Comparison of ENCODE assay signal across 8 cellular contexts in genomic region chr21:37266515-37267221, GRCh38. TPM values are rescaled to one million over a fixed set of nuclear protein-coding genes. Genes with fewer than 3 reads are reported as not detected.
DNase-seq lines count a peak whose midpoint lies in the region; ATAC-seq and TF ChIP-seq lines count a peak whose summit lies in the region.

No MANE protein-coding gene starts in this region.

- H3K36me3 Mint-ChIP-seq in activated T-cell treated with anti-CD3 and anti-CD28 coated beads, Interleukin-2, amount 50 U/mL, for 72 hours (ENCODE audit: insufficient read depth in 2 of 2): peaks cover 3 to 6% of the 10 kb centered on the region in 2 donors
- H3K36me3 Mint-ChIP-seq in activated T-helper 2 cell treated with anti-CD3 and anti-CD28 coated beads, Interferon-gamma antibody, Interleukin-2, Interleukin-4, amounts not matched to agents 10 μg/mL and 5 μg/mL and 100 μg/mL, durations not matched to agents 14 hours and 24 hours and 36 hours (ENCODE audit: low read depth): peaks cover 34% of the 10 kb centered on the region

- 2% methylated on average over 38 to 39 of the region's 39 CpGs for WGBS in psoas muscle, 3 donors

- H3K4me2 ChIP-seq in HCT116 (ENCODE audit: low read length): peak overlapping the region; percentile 73
- peak overlapping the region; percentile 96 for H3K4me2 ChIP-seq in MM.1S (ENCODE audit: low read depth, low read length)

- CTCF ChIA-PET in HCT116 (lab: Charles Lee): no interaction called here

- H3K9me3 ChIP-seq in HCT116 (ENCODE audit: control insufficient read depth in 1 of 2, insufficient read depth in 1 of 2, low read depth in 1 of 2, low read length in 2 of 2): no peaks in the 10 kb centered on the region
- no peaks in the 10 kb centered on the region for H3K9me3 ChIP-seq in MM.1S (replicated peaks; ENCODE audit: insufficient read depth, low read length)
- no peaks in the 10 kb centered on the region for H3K9me3 ChIP-seq in left ventricle myocardium inferior (replicated peaks)
- H3K9me3 ChIP-seq in psoas muscle: no peaks in the 10 kb centered on the region

- RAD21 ChIA-PET in HCT116 (lab: Charles Lee; ENCODE audit: low non-redundant PET in 1 of 2, low total read pairs in 2 of 2, uncharacterized antibody in 2 of 2, unreplicated experiment in 2 of 2): no interaction called here

- no peaks in the 10 kb centered on the region for H3K9me2 ChIP-seq in HCT116 (ENCODE audit: insufficient read depth)
- no peaks in the 10 kb centered on the region for H3K9me2 ChIP-seq in MM.1S (replicated peaks; ENCODE audit: insufficient read depth, low read length)

- H3K4me1 ChIP-seq in HCT116 (ENCODE audit: control insufficient read depth in 1 of 2, insufficient read depth in 2 of 2, low read length in 2 of 2): peaks cover 5 to 34% of the 10 kb centered on the region in 2 experiments
- H3K4me1 ChIP-seq in MM.1S (ENCODE audit: low read length): peaks cover 11% of the 10 kb centered on the region
- H3K4me1 ChIP-seq in left ventricle myocardium inferior: peaks cover 53% of the 10 kb centered on the region
- peaks cover 40% of the 10 kb centered on the region for H3K4me1 ChIP-seq in psoas muscle

- H3K4me3 Mint-ChIP-seq in activated T-cell treated with anti-CD3 and anti-CD28 coated beads, Interleukin-2, amount 50 U/mL, for 72 hours: peak overlapping the region; percentile 91 to 92
- peak overlapping the region; percentile 96 for H3K4me3 Mint-ChIP-seq in activated T-helper 2 cell treated with anti-CD3 and anti-CD28 coated beads, Interferon-gamma antibody, Interleukin-2, Interleukin-4, amounts not matched to agents 10 μg/mL and 5 μg/mL and 100 μg/mL, durations not matched to agents 14 hours and 24 hours and 36 hours (ENCODE audit: low read depth)

- H3K4me3 ChIP-seq in HCT116 (replicated peaks in 1 of 2; ENCODE audit: low read depth in 1 of 2, low read length in 2 of 2) (peak overlapping the region; percentile 63 to 82), MM.1S (ENCODE audit: low read length) (peak overlapping the region; percentile 80), left ventricle myocardium inferior (peak overlapping the region; percentile 96), psoas muscle (peak overlapping the region; percentile 96)

- TF ChIP-seq CTCF in HCT116 (IDR thresholded peaks at IDR 0.05 in 2 of 3, conservative IDR thresholded peaks at IDR 0.05 in 1 of 3; ENCODE audit: borderline replicate concordance in 1 of 3, insufficient read depth in 1 of 3, low read depth in 2 of 3, low read length in 2 of 3) (no peak), MM.1S (IDR thresholded peaks at IDR 0.05; ENCODE audit: low read length) (no peak), left ventricle myocardium inferior (IDR thresholded peaks at IDR 0.05; ENCODE audit: borderline replicate concordance) (no peak), psoas muscle (IDR thresholded peaks at IDR 0.05) (no peak)

- intact Hi-C loops in HCT116 (cut with micrococcal nuclease) (loop anchor here (1.0 to 2.0 kb wide), 2 partner anchors 100 to 296 kb away; partner anchors contain the start of gene DYRK1A), left ventricle myocardium inferior (cut with micrococcal nuclease) (loop anchor here (10.0 kb wide), 1 partner anchor 98 kb away; the partner anchor contains the start of gene DYRK1A), psoas muscle (cut with DNase I) (loop anchor here in 1 of 2 donors (1.0 to 5.0 kb wide), 3 partner anchors 44 to 296 kb away; partner anchors contain the start of gene DYRK1A)
- intact Hi-C loops in activated T-helper 2 cell treated with anti-CD3 and anti-CD28 coated beads, Interferon-gamma antibody, Interleukin-2, Interleukin-4, amounts not matched to agents 10 μg/mL and 5 μg/mL and 100 μg/mL, durations not matched to agents 14 hours and 24 hours and 36 hours (cut with micrococcal nuclease): loop anchor here (1.0 to 2.0 kb wide), 5 partner anchors 8 to 298 kb away; partner anchors contain the start of genes DYRK1A, PIGP and TTC3

- H3K27ac ChIP-seq in HCT116 (ENCODE audit: low read depth, low read length): peak overlapping the region; percentile 97
- H3K27ac ChIP-seq in MM.1S (ENCODE audit: low read length): peak overlapping the region; percentile 95
- H3K27ac ChIP-seq in left ventricle myocardium inferior (replicated peaks): peak overlapping the region; percentile 100
- peak overlapping the region; percentile 95 for H3K27ac ChIP-seq in psoas muscle

- H3K4me1 Mint-ChIP-seq in activated T-cell treated with anti-CD3 and anti-CD28 coated beads, Interleukin-2, amount 50 U/mL, for 72 hours (ENCODE audit: low read depth): peaks cover 50% of the 10 kb centered on the region
- H3K4me1 Mint-ChIP-seq in activated T-helper 2 cell treated with anti-CD3 and anti-CD28 coated beads, Interferon-gamma antibody, Interleukin-2, Interleukin-4, amounts not matched to agents 10 μg/mL and 5 μg/mL and 100 μg/mL, durations not matched to agents 14 hours and 24 hours and 36 hours (ENCODE audit: low read depth): peaks cover 35% of the 10 kb centered on the region

- DNase-seq in activated T-cell treated with anti-CD3 and anti-CD28 coated beads, Interleukin-2, amount 50 U/mL, for 72 hours: no peak
- DNase-seq in activated T-cell treated with anti-CD3 and anti-CD28 coated beads for 4 hours: no peak
- no peak for DNase-seq in HCT116 (ENCODE audit: low read depth, low spot score)
- peak; percentile 93 for DNase-seq in MM.1S
- no peak for DNase-seq in activated T-helper 2 cell treated with anti-CD3 and anti-CD28 coated beads, Interferon-gamma antibody, Interleukin-2, Interleukin-4, amounts not matched to agents 10 μg/mL and 5 μg/mL and 100 μg/mL, durations not matched to agents 14 hours and 24 hours and 36 hours (ENCODE audit: low spot score)
- DNase-seq in left ventricle myocardium inferior: no peak
- DNase-seq in psoas muscle: peak in 1 of 2 donors; percentile 44
- DNase-seq in stimulated activated CD4-positive, alpha-beta T cell treated with anti-CD3 and anti-CD28 coated beads, Interleukin-4, amount 100 ng/mL, for 1 hour: no peak

- H3K36me3 ChIP-seq in HCT116 (ENCODE audit: control insufficient read depth in 1 of 2, insufficient read depth in 2 of 2, low read length in 2 of 2) (no peaks in the 10 kb centered on the region), MM.1S (replicated peaks; ENCODE audit: insufficient read depth, low read length) (no peaks in the 10 kb centered on the region), left ventricle myocardium inferior (no peaks in the 10 kb centered on the region), psoas muscle (ENCODE audit: insufficient read depth in 1 of 2, low read depth in 1 of 2) (peaks cover 0 to 2% of the 10 kb centered on the region in 2 donors)

- peaks cover 0 to 4% of the 10 kb centered on the region in 2 donors for H3K9me3 Mint-ChIP-seq in activated T-cell treated with anti-CD3 and anti-CD28 coated beads, Interleukin-2, amount 50 U/mL, for 72 hours
- no peaks in the 10 kb centered on the region for H3K9me3 Mint-ChIP-seq in activated T-helper 2 cell treated with anti-CD3 and anti-CD28 coated beads, Interferon-gamma antibody, Interleukin-2, Interleukin-4, amounts not matched to agents 10 μg/mL and 5 μg/mL and 100 μg/mL, durations not matched to agents 14 hours and 24 hours and 36 hours

- peaks cover 17% of the 10 kb centered on the region for H3F3A ChIP-seq in MM.1S (ENCODE audit: insufficient read depth, low read length)

- TF ChIP-seq POLR2A in HCT116 (IDR thresholded peaks at IDR 0.05; ENCODE audit: borderline replicate concordance, extremely low read depth, insufficient read depth, insufficient read length): no peak

- H3K27ac Mint-ChIP-seq in activated T-cell treated with anti-CD3 and anti-CD28 coated beads, Interleukin-2, amount 50 U/mL, for 72 hours: peak overlapping the region; percentile 63
- peak overlapping the region; percentile 97 for H3K27ac Mint-ChIP-seq in activated T-helper 2 cell treated with anti-CD3 and anti-CD28 coated beads, Interferon-gamma antibody, Interleukin-2, Interleukin-4, amounts not matched to agents 10 μg/mL and 5 μg/mL and 100 μg/mL, durations not matched to agents 14 hours and 24 hours and 36 hours

- POLR2A ChIA-PET in HCT116 (lab: Charles Lee): interaction anchor here (0.5 to 1.8 kb wide), 9 partner anchors 8 to 197 kb away, joined by 3 to 4 read pairs (median 3); no protein-coding TSS in a partner anchor

- H3K79me2 ChIP-seq in HCT116 (ENCODE audit: insufficient read depth, low read length) (peaks cover 54% of the 10 kb centered on the region), MM.1S (ENCODE audit: low read length) (peaks cover 56% of the 10 kb centered on the region)

- peak overlapping the region; percentile 90 for H3K9ac ChIP-seq in HCT116 (ENCODE audit: low read length)
- H3K9ac ChIP-seq in MM.1S (ENCODE audit: low read length): peak overlapping the region; percentile 95

- H2AFZ ChIP-seq in HCT116 (ENCODE audit: low read depth, low read length, poor library complexity, severe bottlenecking) (no peak overlapping the region), MM.1S (ENCODE audit: low read length) (peak overlapping the region; percentile 72)

- H4K20me1 ChIP-seq in HCT116 (ENCODE audit: insufficient read depth) (no peaks in the 10 kb centered on the region), MM.1S (ENCODE audit: insufficient read depth, low read length) (no peaks in the 10 kb centered on the region)

- no peaks in the 10 kb centered on the region for H3K27me3 Mint-ChIP-seq in activated T-cell treated with anti-CD3 and anti-CD28 coated beads, Interleukin-2, amount 50 U/mL, for 72 hours (ENCODE audit: low read depth)
- no peaks in the 10 kb centered on the region for H3K27me3 Mint-ChIP-seq in activated T-helper 2 cell treated with anti-CD3 and anti-CD28 coated beads, Interferon-gamma antibody, Interleukin-2, Interleukin-4, amounts not matched to agents 10 μg/mL and 5 μg/mL and 100 μg/mL, durations not matched to agents 14 hours and 24 hours and 36 hours (ENCODE audit: low read depth)

- peak; percentile 7 to 8 for ATAC-seq in activated T-cell treated with anti-CD3 and anti-CD28 coated beads, Interleukin-2, amount 50 U/mL, for 72 hours (replicated peaks in 1 of 2)
- ATAC-seq in HCT116 (peak; percentile 42), psoas muscle (peak; percentile 0 to 23 (median 6))

- BruUV-seq in HCT116 (replicated peaks; lab: Mats Ljungman, UMichigan): TSS peak; percentile 71

- no peak for TF ChIP-seq RAD21 in HCT116 (IDR thresholded peaks at IDR 0.05; ENCODE audit: low read depth)

- H3K27me3 ChIP-seq in HCT116 (ENCODE audit: insufficient read depth, low read length) (no peaks in the 10 kb centered on the region), MM.1S (replicated peaks; ENCODE audit: insufficient read depth, low read length) (no peaks in the 10 kb centered on the region), left ventricle myocardium inferior (ENCODE audit: low read depth) (no peaks in the 10 kb centered on the region), psoas muscle (ENCODE audit: insufficient read depth in 3 of 3, low read length in 2 of 3) (no peaks in the 10 kb centered on the region)

RNA-seq across cellular contexts. Expression of gene VPS26C, which starts 0.5 kb away (rescaled TPM):
- 10 to 100 TPM; 70.5 to 74.7 TPM for total RNA-seq in activated T-cell treated with anti-CD3 and anti-CD28 coated beads, Interleukin-2, amount 50 U/mL, for 72 hours
- 42.1 TPM for total RNA-seq in HCT116 (2021; ENCODE audit: unreplicated experiment)
- 22.3 and 26.5 TPM in 2 replicates for polyA plus RNA-seq in HCT116 (2012)
- 58.0 and 59.4 TPM in 2 replicates for total RNA-seq in activated T-helper 2 cell treated with anti-CD3 and anti-CD28 coated beads, Interferon-gamma antibody, Interleukin-2, Interleukin-4, amounts not matched to agents 10 μg/mL and 5 μg/mL and 100 μg/mL, durations not matched to agents 14 hours and 24 hours and 36 hours
- total RNA-seq in left ventricle myocardium inferior: 54.2 TPM
- total RNA-seq in psoas muscle: 10 to 100 TPM; 32.7 to 58.4 (median 46.8) TPM
- polyA plus RNA-seq in psoas muscle: 10 to 100 TPM; 29.6 to 78.2 (median 52.5) TPM
